Comparison of ENCODE assay signal across 2 cellular contexts in genomic region chr7:102958004-102958403, GRCh38. TPM values are rescaled to one million over a fixed set of nuclear protein-coding genes. Genes with fewer than 3 reads are reported as not detected.
"Had no signal": no experiment of that assay in that cellular context is flagged by ENCODE, and none has a peak within 500 bp of the region (broad histone marks: within the 10 kb centered on the region; RNA-seq: fewer than 3 reads in every experiment).

No MANE protein-coding gene starts in this region.

RNA-seq across cellular contexts. Expression of gene LRRC17, which starts 45.2 kb away (rescaled TPM):
- total RNA-seq: OCI-LY7, PC-9 had no signal
